Comparison of ENCODE assay signal across 8 cellular contexts in the genomic region with DNA sequence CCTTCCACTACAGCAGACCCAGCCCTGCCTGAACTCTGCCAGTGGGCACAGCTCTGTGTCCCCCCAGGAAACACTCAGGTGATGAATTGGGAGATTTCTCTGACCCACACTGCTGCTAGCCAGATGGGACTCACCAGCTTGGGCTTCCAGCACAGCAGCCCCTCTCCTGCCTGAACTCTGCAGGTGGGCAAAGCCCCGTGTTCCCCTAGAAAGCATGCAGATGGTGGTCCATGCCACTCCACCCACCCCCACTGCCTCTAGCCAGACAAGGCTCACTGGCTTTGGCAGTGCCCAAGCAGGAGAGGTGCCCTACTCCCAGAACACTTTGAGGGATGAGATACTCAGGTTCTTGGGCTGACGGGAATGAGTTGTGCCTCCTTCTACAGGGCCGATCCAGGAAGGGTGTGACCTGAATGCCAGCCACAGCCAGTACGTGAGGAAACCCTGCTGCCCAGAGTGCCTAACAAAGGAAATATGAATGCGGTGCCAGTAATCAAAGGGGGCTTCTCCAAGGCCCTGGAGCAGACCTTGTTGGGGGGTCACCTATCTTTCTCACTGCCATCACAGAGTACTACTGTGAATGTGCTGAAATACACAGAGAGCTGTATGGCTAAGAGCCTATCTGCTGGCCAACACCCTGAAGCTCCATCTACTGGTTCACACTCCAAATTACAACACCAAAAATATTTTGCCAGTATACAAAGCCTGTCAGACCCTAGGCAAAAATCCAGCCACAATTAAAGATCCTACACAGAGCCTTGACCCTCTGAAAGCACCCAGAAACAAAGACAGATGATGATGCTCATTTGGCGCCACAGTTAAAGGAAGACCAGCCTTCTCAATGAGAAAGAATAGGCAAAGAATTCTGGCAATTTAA.
DNase-seq lines count a peak whose midpoint lies in the region; ATAC-seq and TF ChIP-seq lines count a peak whose summit lies in the region.

No MANE protein-coding gene starts in this region.

- peaks cover 6% of the 10 kb centered on the region for H3K36me3 Mint-ChIP-seq in T-helper 2 cell treated with Interferon-gamma antibody and Interleukin-4, amounts not matched to agents 5 μg/mL and 100 μg/mL, for 36 hours (ENCODE audit: low read depth)

- peak; percentile 93 for ATAC-seq in HG03280 (IDR thresholded peaks at IDR 0.05; ENCODE audit: unreplicated experiment)
- peak; percentile 35 for ATAC-seq in foreskin keratinocyte
- ATAC-seq in HG03135 (IDR thresholded peaks at IDR 0.05; ENCODE audit: unreplicated experiment): no peak
- no peak for ATAC-seq in GM19452 (IDR thresholded peaks at IDR 0.05; ENCODE audit: unreplicated experiment)

- TF ChIP-seq CTCF in foreskin keratinocyte (conservative IDR thresholded peaks at IDR 0.05): peak; percentile 66

- peaks cover 3% of the 10 kb centered on the region for H3K27me3 ChIP-seq in foreskin keratinocyte

- no peak overlapping the region for H3K27ac ChIP-seq in foreskin keratinocyte

- no peaks in the 10 kb centered on the region for H3K27me3 Mint-ChIP-seq in T-helper 2 cell treated with Interferon-gamma antibody and Interleukin-4, amounts not matched to agents 5 μg/mL and 100 μg/mL, for 36 hours (ENCODE audit: low read depth)

- H3K9me3 Mint-ChIP-seq in T-helper 2 cell treated with Interferon-gamma antibody and Interleukin-4, amounts not matched to agents 5 μg/mL and 100 μg/mL, for 36 hours: peaks cover 9% of the 10 kb centered on the region

- peak overlapping the region; percentile 53 for H3K27ac Mint-ChIP-seq in T-helper 2 cell treated with Interferon-gamma antibody and Interleukin-4, amounts not matched to agents 5 μg/mL and 100 μg/mL, for 36 hours

- H3K4me1 ChIP-seq in foreskin keratinocyte: no peaks in the 10 kb centered on the region

- DNase-seq in SIG-M5 treated with dmso at 0.1 percent for 504 hours (lab: John Stamatoyannopoulos, UW; ENCODE audit: unreplicated experiment): peak; percentile 74
- DNase-seq in SIG-M5 (lab: John Stamatoyannopoulos, UW): no peak
- DNase-seq in T-helper 2 cell treated with Interferon-gamma antibody and Interleukin-4, amounts not matched to agents 5 μg/mL and 100 μg/mL, for 36 hours (ENCODE audit: low spot score): peak; percentile 14
- peak in 1 of 2 donors; percentile 32 for DNase-seq in foreskin keratinocyte
- DNase-seq in NCI-H1105 treated with DMSO at 0.1 percent for 48 hours (lab: John Stamatoyannopoulos, UW): no peak

- H3K4me3 Mint-ChIP-seq in T-helper 2 cell treated with Interferon-gamma antibody and Interleukin-4, amounts not matched to agents 5 μg/mL and 100 μg/mL, for 36 hours: no peak overlapping the region

- peaks cover 40% of the 10 kb centered on the region for H3K4me1 Mint-ChIP-seq in T-helper 2 cell treated with Interferon-gamma antibody and Interleukin-4, amounts not matched to agents 5 μg/mL and 100 μg/mL, for 36 hours (ENCODE audit: low read depth)

Comparison
In these comparisons a context has a peak if more than half of its experiments do, and no peak if none do; other contexts are left out.
1. DNase-seq: peak in SIG-M5 treated with dmso at 0.1 percent for 504 hours (single experiment) and T-helper 2 cell treated with Interferon-gamma antibody and Interleukin-4, amounts not matched to agents 5 μg/mL and 100 μg/mL, for 36 hours (single experiment); none in SIG-M5 (single experiment) and NCI-H1105 treated with DMSO at 0.1 percent for 48 hours (single experiment).
2. ATAC-seq: peak in HG03280 (single experiment) and foreskin keratinocyte (single experiment); none in HG03135 (single experiment) and GM19452 (single experiment).